ENCODE assay signal across 1 cellular context in genomic region chr6:46191961-46192360, GRCh38.
TF ChIP-seq lines count a peak whose summit lies in the region.

No MANE protein-coding gene starts in this region.

TF ChIP-seq in GM23338, 12 proteins besides CTCF, POLR2A, EP300 and RAD21 (continued from another document):
- TF ChIP-seq ZNF462 (CRISPR knock-in tag; IDR thresholded peaks at IDR 0.05) = no peak
